In the genomic region with DNA sequence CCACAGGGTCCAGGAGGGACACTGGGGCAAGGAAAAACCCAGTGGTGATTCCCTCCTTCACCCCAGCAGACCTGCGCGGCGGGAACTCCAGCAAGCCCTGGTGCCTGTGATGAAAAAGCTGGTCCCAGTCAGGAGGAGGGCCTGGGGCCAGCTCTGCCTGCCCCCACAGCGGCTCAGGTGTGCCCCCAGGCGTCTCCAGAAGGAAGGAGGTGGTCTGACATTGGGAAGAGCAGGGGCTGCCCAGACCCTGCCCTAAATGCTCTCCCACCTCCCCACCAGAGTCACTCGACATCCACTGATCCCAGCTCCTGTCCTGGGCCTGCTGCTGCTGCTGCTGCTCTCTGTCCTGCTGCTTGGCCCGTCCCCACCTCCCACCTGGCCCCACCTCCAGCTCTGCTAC, we compare ENCODE assay signal across 28 cellular contexts. TPM values are rescaled to one million over a fixed set of nuclear protein-coding genes. Genes with fewer than 3 reads are reported as not detected.
"Had no signal": no experiment of that assay in that cellular context is flagged by ENCODE, and none has a peak within 500 bp of the region (broad histone marks: within the 10 kb centered on the region; RNA-seq: fewer than 3 reads in every experiment).

No MANE protein-coding gene starts in this region.

- H3K27ac ChIP-seq: ascending aorta, colonic mucosa, left ventricle myocardium inferior, tibial artery had no signal

- H3K4me3 Mint-ChIP-seq: activated T-cell treated with anti-CD3 and anti-CD28 coated beads, Interleukin-2, amount 50 U/mL, for 4 hours; central memory CD8-positive, alpha-beta T cell; nephron had no signal

- H3K9me3 ChIP-seq: ascending aorta, colonic mucosa, left ventricle myocardium inferior, tibial artery had no signal

- FAIRE-seq: endometrium had no signal

- DNase-seq: activated CD4-positive, alpha-beta T cell treated with anti-CD3 and anti-CD28 coated beads, Interleukin-2, amount 50 U/mL, for 1 hour; activated CD8-positive, alpha-beta memory T cell treated with anti-CD3 and anti-CD28 coated beads, Interleukin-2, amount 50 U/mL, for 4 hours; activated effector memory CD4-positive, alpha-beta T cell treated with anti-CD3 and anti-CD28 coated beads, Interleukin-2, amount 50 U/mL, for 16 hours; activated naive CD4-positive, alpha-beta T cell treated with anti-CD3 and anti-CD28 coated beads, Interleukin-2, amount 50 U/mL, for 16 hours; activated T-cell treated with anti-CD3 and anti-CD28 coated beads, Interleukin-2, amount 50 U/mL, for 4 hours; colonic mucosa; erythroblast; foreskin melanocyte; kidney glomerular epithelial cell; left ventricle myocardium inferior; mammary epithelial cell; midbrain; occipital lobe; retina; stimulated activated CD4-positive, alpha-beta T cell treated with anti-CD3 and anti-CD28 coated beads, Interleukin-12 subunit alpha, Interleukin-12 subunit beta, amount 100 ng/mL, for 4 hours; stimulated activated CD4-positive, alpha-beta T cell treated with anti-CD3 and anti-CD28 coated beads, Interleukin-1b, Interleukin-23, amount 100 ng/mL, for 48 hours; stimulated activated CD8-positive, alpha-beta memory T cell treated with anti-CD3 and anti-CD28 coated beads, Interleukin-4, amount 100 ng/mL, for 48 hours; stimulated activated naive CD8-positive, alpha-beta T cell treated with anti-CD3 and anti-CD28 coated beads, Interleukin-15, Interleukin-2, amounts not matched to agents 100 U/mL and 50 U/mL, for 24 hours; substantia nigra; T-helper 9 cell; tibial artery had no signal

- ATAC-seq: activated CD4-positive, CD25-positive, alpha-beta regulatory T cell treated with anti-CD3 and anti-CD28 coated beads, Interleukin-2, amount 50 U/mL, for 24 hours; activated T-cell treated with anti-CD3 and anti-CD28 coated beads, Interleukin-2, amount 50 U/mL, for 4 hours; stimulated activated naive CD8-positive, alpha-beta T cell treated with anti-CD3 and anti-CD28 coated beads, Interleukin-15, Interleukin-2, amounts not matched to agents 100 U/mL and 50 U/mL, for 24 hours had no signal

- H3K36me3 ChIP-seq: ascending aorta, colonic mucosa, left ventricle myocardium inferior, tibial artery had no signal

- H3K4me3 ChIP-seq: ascending aorta, colonic mucosa, left ventricle myocardium inferior, tibial artery had no signal

- H3K4me1 ChIP-seq: colonic mucosa had no signal

- H3K27ac Mint-ChIP-seq: nephron had no signal

- H3K9me3 Mint-ChIP-seq: activated T-cell treated with anti-CD3 and anti-CD28 coated beads, Interleukin-2, amount 50 U/mL, for 4 hours; central memory CD8-positive, alpha-beta T cell; nephron had no signal

RNA-seq across cellular contexts. Expression of a gene that starts 6.2 kb away (rescaled TPM):
- total RNA-seq: activated T-cell treated with anti-CD3 and anti-CD28 coated beads, Interleukin-2, amount 50 U/mL, for 4 hours; ascending aorta; colonic mucosa; left ventricle myocardium inferior; mammary epithelial cell; occipital lobe; posterior vena cava; urinary bladder had no signal
- polyA plus RNA-seq: mammary epithelial cell, urinary bladder had no signal

RNA-seq across cellular contexts. Expression of a gene that starts 8.1 kb away (rescaled TPM):
- total RNA-seq: activated T-cell treated with anti-CD3 and anti-CD28 coated beads, Interleukin-2, amount 50 U/mL, for 4 hours; ascending aorta; colonic mucosa; mammary epithelial cell; occipital lobe; posterior vena cava; urinary bladder had no signal
- polyA plus RNA-seq: mammary epithelial cell, urinary bladder had no signal

RNA-seq across cellular contexts. Expression of a gene that starts 29.0 kb away (rescaled TPM):
- total RNA-seq: ascending aorta, colonic mucosa, left ventricle myocardium inferior, mammary epithelial cell, occipital lobe, posterior vena cava, urinary bladder had no signal
- polyA plus RNA-seq: mammary epithelial cell, urinary bladder had no signal
